In the genomic region with DNA sequence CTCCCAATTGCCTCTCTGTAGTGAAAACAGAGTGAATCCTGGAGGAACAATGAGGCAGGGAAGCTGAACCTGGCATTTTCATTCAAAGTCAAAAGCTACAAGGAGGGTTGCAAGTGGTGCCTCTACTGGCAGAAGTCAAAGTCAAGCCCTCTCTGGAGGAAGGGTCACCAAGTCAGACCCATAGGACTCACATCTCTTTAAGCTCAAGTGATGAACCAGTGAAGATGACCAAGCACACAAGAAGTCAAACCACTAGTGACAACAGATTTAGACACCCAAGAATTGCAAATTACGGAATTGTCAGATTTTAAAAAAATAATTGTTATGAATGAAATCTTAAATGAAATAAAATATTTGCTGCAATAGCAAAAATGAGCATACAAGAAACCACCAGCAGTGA, we compare ENCODE assay signal across 21 cellular contexts.
DNase-seq lines count a peak whose midpoint lies in the region; ATAC-seq, FAIRE-seq and TF ChIP-seq lines count a peak whose summit lies in the region.
"Had no signal": no experiment of that assay in that cellular context is flagged by ENCODE, and none has a peak within 500 bp of the region (broad histone marks: within the 10 kb centered on the region; RNA-seq: fewer than 3 reads in every experiment).

No MANE protein-coding gene starts in this region.

- POLR2A ChIA-PET in A549 (lab: Yijun Ruan, JAX): no interaction called here

- no peak for ATAC-seq in A549
- ATAC-seq in GM18867 (IDR thresholded peaks at IDR 0.05; ENCODE audit: unreplicated experiment): peak; percentile 23
- ATAC-seq in HG02642 (IDR thresholded peaks at IDR 0.05; ENCODE audit: poor library complexity, unreplicated experiment): peak; percentile 15
- peak; percentile 9 for ATAC-seq in HG03457 (IDR thresholded peaks at IDR 0.05; ENCODE audit: unreplicated experiment)
- no peak for ATAC-seq in HG03139 (IDR thresholded peaks at IDR 0.05; ENCODE audit: unreplicated experiment)
- ATAC-seq in HG02884 (IDR thresholded peaks at IDR 0.05; ENCODE audit: unreplicated experiment): no peak

- H3K9me3 ChIP-seq in A549: no peaks in the 10 kb centered on the region
- H3K9me3 ChIP-seq: testis had no signal

- TF ChIP-seq RAD21 in A549 (conservative IDR thresholded peaks at IDR 0.05 in 1 of 2, IDR thresholded peaks at IDR 0.05 in 1 of 2): no peak

- no peak for TF ChIP-seq POLR2A in A549 (IDR thresholded peaks at IDR 0.05; ENCODE audit: low read length)

- no peak for TF ChIP-seq EP300 in A549 (IDR thresholded peaks at IDR 0.05)

- WGBS in A549 (ENCODE audit: missing lambda C conversion rate): 91% methylated on average over 1 of the region's 1 CpG

- no peaks in the 10 kb centered on the region for H3K4me1 ChIP-seq in A549

- H3K27ac ChIP-seq in A549: no peak overlapping the region
- H3K27ac ChIP-seq: GM23248, testis, VCaP had no signal

- no peak for TF ChIP-seq CTCF in A549 (IDR thresholded peaks at IDR 0.05)

- H3K4me2 ChIP-seq in A549: no peak overlapping the region

- CTCF ChIA-PET in A549 (lab: Yijun Ruan, JAX): no interaction called here

- DNase-seq in A549 (ENCODE audit: low read depth in 1 of 2, low spot score in 1 of 2) (no peak), SW 1271 (lab: John Stamatoyannopoulos, UW) (no peak), dermis blood vessel endothelial cell (no peak)
- DNase-seq: 8988T; activated CD4-positive, alpha-beta memory T cell treated with anti-CD3 and anti-CD28 coated beads, Interleukin-2, amount 10 ng/mL, durations not matched to agents 7 days and 5 days; activated T-cell treated with anti-CD3 and anti-CD28 coated beads, Interleukin-2, amount 50 U/mL, for 24 hours; GM23248; immature natural killer cell; IMR-90; MM.1S; NCI-H2029; nucleus accumbens; SHP77; stimulated activated CD4-positive, alpha-beta T cell treated with anti-CD3 and anti-CD28 coated beads, Interleukin-12 subunit alpha, Interleukin-12 subunit beta, amount 100 ng/mL, for 4 hours; testis had no signal

- H3K4me3 ChIP-seq in A549: no peak overlapping the region
- H3K4me3 ChIP-seq: GM23248, testis had no signal

- no peak for FAIRE-seq in A549 (lab: Jason Lieb, UNC)

TF ChIP-seq in A549, 52 proteins besides CTCF, POLR2A, EP300 and RAD21:
- TF ChIP-seq MAFK (IDR thresholded peaks at IDR 0.05; ENCODE audit: partially characterized antibody) (peak; percentile 30), NFE2L2 (conservative IDR thresholded peaks at IDR 0.05; ENCODE audit: low read length) (no peak)

Comparison
In these comparisons a context has a peak if more than half of its experiments do, and no peak if none do; other contexts are left out.
1. ATAC-seq: peak in GM18867 (single experiment), HG02642 (single experiment) and HG03457 (single experiment); none in A549 (0 of 2), HG03139 (single experiment) and HG02884 (single experiment).